8 cellular contexts compared by ENCODE assay signal in the genomic region with DNA sequence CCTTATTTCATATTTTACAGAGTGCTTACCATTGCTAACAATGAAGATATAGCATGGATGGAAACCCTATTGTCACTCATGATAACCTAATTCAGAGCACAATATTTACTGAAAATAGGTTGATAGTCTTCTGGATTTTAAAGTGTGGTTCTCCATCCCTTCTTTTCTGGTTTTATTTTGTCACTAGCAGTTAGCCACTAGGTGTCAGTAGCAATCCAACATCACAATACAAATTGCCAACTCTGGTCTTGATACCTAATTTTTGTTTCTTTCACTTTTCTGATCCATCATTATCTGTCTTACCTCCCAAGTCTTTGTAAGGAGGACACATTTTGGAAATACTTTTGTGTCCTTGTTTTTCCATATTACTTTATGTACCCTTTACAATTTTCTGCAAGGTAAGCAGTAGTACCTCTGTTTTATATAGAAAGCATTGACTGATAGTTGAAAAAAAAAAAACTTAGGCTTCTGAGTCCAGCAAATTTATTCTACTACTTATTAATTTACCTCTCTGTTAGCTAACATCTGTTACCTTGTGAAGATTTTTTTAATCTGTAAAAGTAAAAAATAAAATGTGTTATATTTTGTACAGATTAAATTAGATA. TPM values are rescaled to one million over a fixed set of nuclear protein-coding genes. Genes with fewer than 3 reads are reported as not detected.
DNase-seq lines count a peak whose midpoint lies in the region; ATAC-seq and TF ChIP-seq lines count a peak whose summit lies in the region.

No MANE protein-coding gene starts in this region.

- DNase-seq in DND-41 (peak; percentile 24), Panc1 (ENCODE audit: low read depth, low spot score) (peak; percentile 61), midbrain (lab: John Stamatoyannopoulos, UW) (peak; percentile 54)
- DNase-seq in effector CD4-positive, alpha-beta T cell: peak; percentile 15
- no peak for DNase-seq in stimulated activated CD4-positive, alpha-beta T cell treated with anti-CD3 and anti-CD28 coated beads, Interleukin-4, amount 100 ng/mL, for 4 hours
- no peak for DNase-seq in activated naive CD4-positive, alpha-beta T cell treated with anti-CD3 and anti-CD28 coated beads, Interleukin-2, amount 50 U/mL, for 16 hours

- CTCF ChIA-PET in Panc1 (lab: Charles Lee): no interaction called here

- H3K79me2 ChIP-seq in DND-41 (ENCODE audit: insufficient read depth, low read length) (no peaks in the 10 kb centered on the region), KMS-11 (ENCODE audit: insufficient read depth, low read depth) (no peaks in the 10 kb centered on the region)

- in situ Hi-C loops in Panc1 (cut with HindIII; ENCODE audit: low pct_unique_long_range_greater_than_20kb, low sequenced_read_pairs): no loop called here

- H3K4me1 ChIP-seq in DND-41 (ENCODE audit: insufficient read depth, low read length) (0 out of 2 replicates have a peak, but pooled peaks cover 3% of the 10 kb centered on the region), KMS-11 (ENCODE audit: low read depth, poor library complexity, severe bottlenecking) (peaks cover 3% of the 10 kb centered on the region), Panc1 (ENCODE audit: control insufficient read depth, insufficient read depth, low read length) (no peaks in the 10 kb centered on the region)

- ATAC-seq in DND-41 (ENCODE audit: insufficient read depth, low read depth) (peak; percentile 79), GM21390 (IDR thresholded peaks at IDR 0.05; ENCODE audit: unreplicated experiment) (peak; percentile 81), Panc1 (no peak)

- H3K4me3 ChIP-seq in DND-41 (ENCODE audit: low read depth in 1 of 2, low read length in 2 of 2): no peak overlapping the region
- no peak overlapping the region for H3K4me3 ChIP-seq in KMS-11 (IDR thresholded peaks at IDR 0.05; ENCODE audit: insufficient read depth, low read depth, low read length)
- no peak overlapping the region for H3K4me3 ChIP-seq in Panc1 (ENCODE audit: low read depth in 2 of 2, low read length in 2 of 2)

- peak overlapping the region; percentile 12; the same call in 1 of the 2 replicates for H3K4me2 ChIP-seq in DND-41 (ENCODE audit: insufficient read depth, low read length)
- H3K4me2 ChIP-seq in KMS-11: no peak overlapping the region

- intact Hi-C loops in Panc1 (cut with micrococcal nuclease; ENCODE audit: unreplicated experiment): loop anchor here (1.0 to 10.0 kb wide), 3 partner anchors 151 to 531 kb away; no protein-coding TSS in a partner anchor

- TF ChIP-seq CTCF in DND-41 (IDR thresholded peaks at IDR 0.05; ENCODE audit: borderline replicate concordance, extremely low read depth, low read length, poor library complexity, severe bottlenecking): peak; percentile 86
- peak; percentile 81 for TF ChIP-seq CTCF in KMS-11 (conservative IDR thresholded peaks at IDR 0.05; ENCODE audit: low read depth, low read length)
- peak; percentile 80; the same call in 1 of the 2 replicates for TF ChIP-seq CTCF in Panc1 (IDR thresholded peaks at IDR 0.05)

- H2AFZ ChIP-seq in DND-41 (ENCODE audit: low read depth, low read length) (no peak overlapping the region), KMS-11 (ENCODE audit: low read depth) (no peak overlapping the region)

- H3K27me3 ChIP-seq in DND-41 (ENCODE audit: insufficient read depth, low read length, poor library complexity) (no peaks in the 10 kb centered on the region), KMS-11 (ENCODE audit: insufficient read depth, low read depth) (no peaks in the 10 kb centered on the region), Panc1 (ENCODE audit: control insufficient read depth, insufficient read depth, low read length) (no peaks in the 10 kb centered on the region)

- no peaks in the 10 kb centered on the region for H4K20me1 ChIP-seq in DND-41 (ENCODE audit: insufficient read depth, low read length)
- no peaks in the 10 kb centered on the region for H4K20me1 ChIP-seq in KMS-11 (ENCODE audit: insufficient read depth)

- H3K36me3 ChIP-seq in DND-41 (ENCODE audit: insufficient read depth, low read length): no peaks in the 10 kb centered on the region
- no peaks in the 10 kb centered on the region for H3K36me3 ChIP-seq in KMS-11 (ENCODE audit: insufficient read depth)
- H3K36me3 ChIP-seq in Panc1 (ENCODE audit: control insufficient read depth, insufficient read depth, low read length): no peaks in the 10 kb centered on the region

- BruUV-seq in Panc1 (replicated peaks; lab: Mats Ljungman, UMichigan): no TSS peak

- H3K27ac ChIP-seq in DND-41 (ENCODE audit: low read length) (no peak overlapping the region), KMS-11 (no peak overlapping the region), Panc1 (ENCODE audit: low read length) (no peak overlapping the region)

- no peak overlapping the region for H3K9ac ChIP-seq in DND-41 (ENCODE audit: low read depth, low read length)
- H3K9ac ChIP-seq in KMS-11: no peak overlapping the region

- H3K9me3 ChIP-seq in DND-41 (ENCODE audit: insufficient read depth, low read length, severe bottlenecking): no peaks in the 10 kb centered on the region
- H3K9me3 ChIP-seq in Panc1 (ENCODE audit: control insufficient read depth, insufficient read depth, low read depth, low read length): no peaks in the 10 kb centered on the region

- POLR2A ChIA-PET in Panc1 (lab: Charles Lee): no interaction called here

RNA-seq across cellular contexts. Expression of gene CRYBG3, which starts 28.3 kb away (rescaled TPM):
- 24.6 TPM for total RNA-seq in Panc1 (2021; ENCODE audit: unreplicated experiment)
- 5.9 TPM for polyA plus RNA-seq in Panc1 (2012; ENCODE audit: insufficient read length)

RNA-seq across cellular contexts. Expression of gene ARL6, which starts 29.0 kb away (rescaled TPM):
- 8.8 TPM for total RNA-seq in Panc1 (2021; ENCODE audit: unreplicated experiment)
- polyA plus RNA-seq in Panc1 (2012; ENCODE audit: insufficient read length): 6.9 TPM

Comparison
In these comparisons a context has a peak if more than half of its experiments do, and no peak if none do; other contexts are left out.
1. DNase-seq: peak in DND-41 (single experiment), Panc1 (single experiment), effector CD4-positive, alpha-beta T cell (single experiment) and midbrain (single experiment); none in stimulated activated CD4-positive, alpha-beta T cell treated with anti-CD3 and anti-CD28 coated beads, Interleukin-4, amount 100 ng/mL, for 4 hours (0 of 2) and activated naive CD4-positive, alpha-beta T cell treated with anti-CD3 and anti-CD28 coated beads, Interleukin-2, amount 50 U/mL, for 16 hours (single experiment).
2. Peak in every context shown above with its lines, with median percentiles within 50 percentile points of each other: CTCF ChIP-seq.